ENCODE assay signal across 32 cellular contexts in genomic region chr2:186734957-186735734, GRCh38. TPM values are rescaled to one million over a fixed set of nuclear protein-coding genes. Genes with fewer than 3 reads are reported as not detected.
"Had no signal": no experiment of that assay in that cellular context is flagged by ENCODE, and none has a peak within 500 bp of the region (broad histone marks: within the 10 kb centered on the region; RNA-seq: fewer than 3 reads in every experiment).

No MANE protein-coding gene starts in this region.

- H3K27ac Mint-ChIP-seq: activated B cell treated with CpG ODN at 0.5 μM for 24 hours; activated CD8-positive, alpha-beta T cell treated with anti-CD3 and anti-CD28 coated beads for 36 hours; activated T-helper 17 cell treated with anti-CD3 and anti-CD28 coated beads, Interleukin-2, amount 50 U/mL, for 72 hours; endodermal cell; immature natural killer cell; memory B cell; naive thymus-derived CD4-positive, alpha-beta T cell; stimulated activated naive B cell treated with anti-CD40 and anti-IgM and Interleukin-4, amounts not matched to agents 10 μg/mL and 1 μg/mL and 100 μg/mL, for 72 hours; T-helper 17 cell had no signal

- H3K4me3 ChIP-seq: esophagus muscularis mucosa, heart right ventricle, psoas muscle, smooth muscle cell, stomach, thyroid gland, upper lobe of left lung had no signal

- H3K9me3 ChIP-seq: thyroid gland had no signal

- H3K9ac ChIP-seq: parathyroid adenoma had no signal

- H3K27me3 ChIP-seq: brain microvascular endothelial cell, esophagus muscularis mucosa, foreskin keratinocyte, heart right ventricle, stomach, thyroid gland, upper lobe of left lung had no signal

- ATAC-seq: activated CD8-positive, alpha-beta T cell treated with anti-CD3 and anti-CD28 coated beads for 36 hours; activated T-cell treated with anti-CD3 and anti-CD28 coated beads, Interleukin-2, amount 50 U/mL, for 4 hours; activated T-helper 17 cell treated with anti-CD3 and anti-CD28 coated beads, Interleukin-2, amount 50 U/mL, for 72 hours; naive thymus-derived CD4-positive, alpha-beta T cell; psoas muscle; stimulated activated naive B cell treated with anti-CD40 and anti-IgM and Interleukin-4, amounts not matched to agents 10 μg/mL and 1 μg/mL and 100 μg/mL, for 72 hours; T-helper 17 cell had no signal

- DNase-seq: activated B cell treated with CpG ODN at 0.5 μM for 24 hours; activated CD4-positive, alpha-beta T cell treated with anti-CD3 and anti-CD28 coated beads, Interleukin-2, amount 50 U/mL, for 1 hour; activated CD8-positive, alpha-beta T cell treated with anti-CD3 and anti-CD28 coated beads for 36 hours; activated gamma-delta T cell treated with Interleukin-2 at 50 U/mL for 16 hours; activated naive CD4-positive, alpha-beta T cell treated with anti-CD3 and anti-CD28 coated beads, Interleukin-2, amount 50 U/mL, for 16 hours; activated T-cell treated with anti-CD3 and anti-CD28 coated beads, Interleukin-2, amount 50 U/mL, for 4 hours; amniotic stem cell; brain microvascular endothelial cell; cortex of kidney; endodermal cell; foreskin keratinocyte; heart right ventricle; immature natural killer cell; kidney; midbrain; naive thymus-derived CD4-positive, alpha-beta T cell; occipital lobe; psoas muscle; stimulated activated CD4-positive, alpha-beta T cell treated with anti-CD3 and anti-CD28 coated beads, Interleukin-1b, Interleukin-23, amount 100 ng/mL, for 48 hours; stimulated activated CD4-positive, alpha-beta T cell treated with anti-CD3 and anti-CD28 coated beads, Interleukin-4, amount 100 ng/mL, for 4 hours; stimulated activated CD8-positive, alpha-beta memory T cell treated with anti-CD3 and anti-CD28 coated beads, Interleukin-4, amount 100 ng/mL, for 48 hours; stimulated activated naive B cell treated with anti-CD40 and anti-IgM and Interleukin-4, amounts not matched to agents 10 μg/mL and 1 μg/mL and 100 μg/mL, for 72 hours; stomach; T-helper 17 cell; thyroid gland had no signal

- H3K27ac ChIP-seq: brain microvascular endothelial cell, esophagus muscularis mucosa, foreskin keratinocyte, heart right ventricle, parathyroid adenoma, psoas muscle, stomach, thyroid gland, upper lobe of left lung had no signal

- FAIRE-seq: astrocyte, kidney had no signal

- H3K4me1 ChIP-seq: esophagus muscularis mucosa, foreskin keratinocyte, heart right ventricle, parathyroid adenoma, psoas muscle, stomach, thyroid gland, upper lobe of left lung had no signal

- H3K4me3 Mint-ChIP-seq: activated B cell treated with CpG ODN at 0.5 μM for 24 hours; activated CD8-positive, alpha-beta T cell treated with anti-CD3 and anti-CD28 coated beads for 36 hours; activated T-cell treated with anti-CD3 and anti-CD28 coated beads, Interleukin-2, amount 50 U/mL, for 4 hours; activated T-helper 17 cell treated with anti-CD3 and anti-CD28 coated beads, Interleukin-2, amount 50 U/mL, for 72 hours; endodermal cell; immature natural killer cell; memory B cell; naive thymus-derived CD4-positive, alpha-beta T cell; stimulated activated naive B cell treated with anti-CD40 and anti-IgM and Interleukin-4, amounts not matched to agents 10 μg/mL and 1 μg/mL and 100 μg/mL, for 72 hours; T-helper 17 cell had no signal

- H3K9me3 Mint-ChIP-seq: activated B cell treated with CpG ODN at 0.5 μM for 24 hours; activated CD8-positive, alpha-beta T cell treated with anti-CD3 and anti-CD28 coated beads for 36 hours; activated T-cell treated with anti-CD3 and anti-CD28 coated beads, Interleukin-2, amount 50 U/mL, for 4 hours; activated T-helper 17 cell treated with anti-CD3 and anti-CD28 coated beads, Interleukin-2, amount 50 U/mL, for 72 hours had no signal

- H3K36me3 Mint-ChIP-seq: immature natural killer cell; memory B cell; naive thymus-derived CD4-positive, alpha-beta T cell; stimulated activated naive B cell treated with anti-CD40 and anti-IgM and Interleukin-4, amounts not matched to agents 10 μg/mL and 1 μg/mL and 100 μg/mL, for 72 hours had no signal

- H3K4me1 Mint-ChIP-seq: activated B cell treated with CpG ODN at 0.5 μM for 24 hours; activated T-helper 17 cell treated with anti-CD3 and anti-CD28 coated beads, Interleukin-2, amount 50 U/mL, for 72 hours; immature natural killer cell; memory B cell; naive thymus-derived CD4-positive, alpha-beta T cell; stimulated activated naive B cell treated with anti-CD40 and anti-IgM and Interleukin-4, amounts not matched to agents 10 μg/mL and 1 μg/mL and 100 μg/mL, for 72 hours; T-helper 17 cell had no signal

- H3K36me3 ChIP-seq: brain microvascular endothelial cell, esophagus muscularis mucosa, heart right ventricle, stomach, thyroid gland, upper lobe of left lung had no signal

RNA-seq across cellular contexts. Expression of gene FAM171B, which starts 41.3 kb away (rescaled TPM):
- total RNA-seq: activated B cell treated with CpG ODN at 0.5 μM for 24 hours had no signal
